In the genomic region with DNA sequence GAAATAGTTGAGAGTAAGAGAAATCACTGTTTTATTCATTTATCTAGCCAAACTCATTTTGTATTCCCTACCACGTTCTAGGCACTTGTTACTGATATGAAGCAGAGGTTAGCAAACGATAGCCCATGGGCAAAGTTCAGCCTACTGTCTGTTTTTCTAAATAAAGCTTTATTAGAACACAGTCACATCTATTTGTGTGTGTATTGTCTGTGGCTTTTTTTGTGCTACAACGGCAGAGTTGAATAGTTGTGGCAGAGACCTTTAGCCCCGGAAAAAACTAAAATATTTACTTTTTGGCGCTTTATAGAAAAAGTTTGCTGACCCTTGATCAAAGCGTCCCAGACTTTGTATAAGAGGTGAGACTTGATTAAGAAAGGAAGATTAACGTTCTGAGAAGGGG, we compare ENCODE assay signal across 33 cellular contexts.
"Had no signal": no experiment of that assay in that cellular context is flagged by ENCODE, and none has a peak within 500 bp of the region (broad histone marks: within the 10 kb centered on the region; RNA-seq: fewer than 3 reads in every experiment).

No MANE protein-coding gene starts in this region.

- H3K4me3 ChIP-seq: adrenal gland, ascending aorta, body of pancreas, breast epithelium, cardiac muscle cell had no signal

- ATAC-seq: activated naive CD4-positive, alpha-beta T cell treated with anti-CD3 and anti-CD28 coated beads, Interleukin-2, amount 50 U/mL, for 72 hours; activated naive CD8-positive, alpha-beta T cell treated with anti-CD3 and anti-CD28 coated beads, Interleukin-2, amount 50 U/mL, for 24 hours; activated T-cell treated with anti-CD3 and anti-CD28 coated beads, Interleukin-2, amount 50 U/mL, for 4 hours; activated T-cell treated with anti-CD3 and anti-CD28 coated beads, Interleukin-2, amount 50 U/mL, for 72 hours; activated T-helper 17 cell treated with anti-CD3 and anti-CD28 coated beads, Interleukin-2, amount 50 U/mL, for 72 hours; body of pancreas had no signal

- DNase-seq: activated effector memory CD4-positive, alpha-beta T cell treated with Interleukin-2 at 50 U/mL for 16 hours; activated gamma-delta T cell; activated gamma-delta T cell treated with Interleukin-2 at 50 U/mL for 16 hours; activated naive CD4-positive, alpha-beta T cell; activated naive CD4-positive, alpha-beta T cell treated with anti-CD3 and anti-CD28 coated beads for 36 hours; activated naive CD4-positive, alpha-beta T cell treated with anti-CD3 and anti-CD28 coated beads, Interleukin-2, amount 10 ng/mL, durations not matched to agents 7 days and 5 days; activated naive CD4-positive, alpha-beta T cell treated with anti-CD3 and anti-CD28 coated beads, Interleukin-2, amount 50 U/mL, for 16 hours; activated naive CD8-positive, alpha-beta T cell treated with anti-CD3 and anti-CD28 coated beads for 36 hours; activated naive CD8-positive, alpha-beta T cell treated with anti-CD3 and anti-CD28 coated beads, Interleukin-2, amount 10 ng/mL, durations not matched to agents 7 days and 5 days; activated naive CD8-positive, alpha-beta T cell treated with anti-CD3 and anti-CD28 coated beads, Interleukin-2, amount 50 U/mL, for 24 hours; activated T-cell treated with anti-CD3 and anti-CD28 coated beads, Interleukin-2, amount 50 U/mL, for 1 hour; activated T-cell treated with anti-CD3 and anti-CD28 coated beads, Interleukin-2, amount 50 U/mL, for 24 hours; activated T-cell treated with anti-CD3 and anti-CD28 coated beads, Interleukin-2, amount 50 U/mL, for 4 hours; activated T-cell treated with anti-CD3 and anti-CD28 coated beads, Interleukin-2, amount 50 U/mL, for 48 hours; activated T-cell treated with anti-CD3 and anti-CD28 coated beads, Interleukin-2, amount 50 U/mL, for 72 hours; adrenal gland; amniotic stem cell; amygdala; anterior cingulate cortex; aorta; body of pancreas; brain microvascular endothelial cell; caudate nucleus; central memory CD4-positive, alpha-beta T cell; cerebellar nuclear complex had no signal

- H3K9me3 ChIP-seq: adrenal gland, ascending aorta, body of pancreas, breast epithelium had no signal

- FAIRE-seq: astrocyte, bronchial epithelial cell, colon had no signal

- H3K4me1 ChIP-seq: adrenal gland, ascending aorta, body of pancreas, breast epithelium had no signal

- H3K36me3 ChIP-seq: adrenal gland, ascending aorta, brain microvascular endothelial cell, breast epithelium, cardiac muscle cell had no signal

- H3K27me3 ChIP-seq: adrenal gland, ascending aorta, body of pancreas, brain microvascular endothelial cell, breast epithelium, cardiac muscle cell had no signal

- H3K27ac ChIP-seq: adrenal gland, ascending aorta, body of pancreas, brain microvascular endothelial cell, breast epithelium, cardiac muscle cell had no signal
